ENCODE assay signal across 7 cellular contexts in genomic region chr12:44245932-44246331, GRCh38.
"Had no signal": no experiment of that assay in that cellular context is flagged by ENCODE, and none has a peak within 500 bp of the region (broad histone marks: within the 10 kb centered on the region; RNA-seq: fewer than 3 reads in every experiment).

No MANE protein-coding gene starts in this region.

- H3K9ac ChIP-seq: GM23248 had no signal

- FAIRE-seq: HepG2 had no signal

- H3K4me3 ChIP-seq: GM23248 had no signal

- DNase-seq: GM23248, GOT3, H7, HCEC 1CT, KBM-7 had no signal

- H2AFZ ChIP-seq: GM23248 had no signal

- ATAC-seq: HepG2 had no signal

- H3K27ac ChIP-seq: GM23248, HL-60 had no signal
